ENCODE assay signal across 33 cellular contexts in genomic region chrX:136851526-136851925, GRCh38.
"Had no signal": no experiment of that assay in that cellular context is flagged by ENCODE, and none has a peak within 500 bp of the region (broad histone marks: within the 10 kb centered on the region; RNA-seq: fewer than 3 reads in every experiment).

No MANE protein-coding gene starts in this region.

- H3K4me1 ChIP-seq: adrenal gland, body of pancreas, breast epithelium had no signal

- H3K9me3 ChIP-seq: adrenal gland, body of pancreas, breast epithelium had no signal

- H3K36me3 ChIP-seq: brain microvascular endothelial cell, breast epithelium had no signal

- H3K27ac ChIP-seq: adrenal gland, body of pancreas, brain microvascular endothelial cell, breast epithelium, VCaP had no signal

- H3K4me3 ChIP-seq: adrenal gland, body of pancreas, breast epithelium had no signal

- DNase-seq: activated B cell treated with CpG ODN at 0.5 μM for 24 hours; activated CD4-positive, alpha-beta memory T cell treated with anti-CD3 and anti-CD28 coated beads for 36 hours; activated CD4-positive, alpha-beta T cell treated with anti-CD3 and anti-CD28 coated beads for 4 hours; activated CD4-positive, alpha-beta T cell treated with anti-CD3 and anti-CD28 coated beads, Interleukin-2, amount 10 ng/mL, durations not matched to agents 24 days and 14 days; activated CD4-positive, alpha-beta T cell treated with anti-CD3 and anti-CD28 coated beads, Interleukin-2, amount 50 U/mL, for 1 hour; activated CD4-positive, alpha-beta T cell treated with anti-CD3 and anti-CD28 coated beads, Interleukin-2, amount 50 U/mL, for 4 hours; activated CD4-positive, CD25-positive, alpha-beta regulatory T cell treated with anti-CD3 and anti-CD28 coated beads, Interleukin-2, amount 50 U/mL, for 72 hours; activated CD8-positive, alpha-beta memory T cell treated with anti-CD3 and anti-CD28 coated beads, Interleukin-2, amount 50 U/mL, for 4 hours; activated CD8-positive, alpha-beta T cell treated with anti-CD3 and anti-CD28 coated beads for 36 hours; activated effector memory CD4-positive, alpha-beta T cell treated with anti-CD3 and anti-CD28 coated beads, Interleukin-2, amount 50 U/mL, for 16 hours; activated gamma-delta T cell treated with Interleukin-2 at 50 U/mL for 16 hours; activated naive CD4-positive, alpha-beta T cell; activated naive CD4-positive, alpha-beta T cell treated with anti-CD3 and anti-CD28 coated beads for 36 hours; activated naive CD4-positive, alpha-beta T cell treated with anti-CD3 and anti-CD28 coated beads, Interleukin-2, amount 50 U/mL, for 16 hours; activated naive CD8-positive, alpha-beta T cell treated with anti-CD3 and anti-CD28 coated beads, Interleukin-2, amount 10 ng/mL, durations not matched to agents 7 days and 5 days; activated T-cell treated with anti-CD3 and anti-CD28 coated beads for 4 hours; activated T-cell treated with anti-CD3 and anti-CD28 coated beads, Interleukin-2, amount 50 U/mL, for 1 hour; activated T-cell treated with anti-CD3 and anti-CD28 coated beads, Interleukin-2, amount 50 U/mL, for 4 hours; activated T-cell treated with anti-CD3 and anti-CD28 coated beads, Interleukin-2, amount 50 U/mL, for 72 hours; adrenal gland; amniotic stem cell; aorta; body of pancreas; brain microvascular endothelial cell; central memory CD4-positive, alpha-beta T cell; T-helper 2 cell; T-helper 9 cell had no signal

- H3K27me3 ChIP-seq: adrenal gland, body of pancreas, brain microvascular endothelial cell, breast epithelium had no signal

- FAIRE-seq: astrocyte, TTC549 had no signal

- ATAC-seq: activated CD8-positive, alpha-beta T cell treated with anti-CD3 and anti-CD28 coated beads for 36 hours; activated naive CD4-positive, alpha-beta T cell treated with anti-CD3 and anti-CD28 coated beads, Interleukin-2, amount 50 U/mL, for 72 hours; activated T-cell treated with anti-CD3 and anti-CD28 coated beads, Interleukin-2, amount 50 U/mL, for 4 hours; activated T-cell treated with anti-CD3 and anti-CD28 coated beads, Interleukin-2, amount 50 U/mL, for 72 hours; activated T-helper 17 cell treated with anti-CD3 and anti-CD28 coated beads, Interleukin-2, amount 50 U/mL, for 72 hours; body of pancreas had no signal
